In genomic region chr22:29632672-29633071, GRCh38 we compare ENCODE assay signal across 1 cellular context.
TF ChIP-seq lines count a peak whose summit lies in the region.

No MANE protein-coding gene starts in this region.

TF ChIP-seq in IMR-90, 13 proteins besides CTCF, POLR2A, EP300 and RAD21 (continued from another document):
- TF ChIP-seq USF2 (IDR thresholded peaks at IDR 0.05; ENCODE audit: low read depth, low read length) (no peak), SMC3 (IDR thresholded peaks at IDR 0.05; ENCODE audit: low read depth, low read length) (no peak), ELK1 (IDR thresholded peaks at IDR 0.05; ENCODE audit: borderline replicate concordance, low read depth, low read length) (no peak), FOS (IDR thresholded peaks at IDR 0.05; ENCODE audit: low read depth, low read length) (no peak), BHLHE40 (IDR thresholded peaks at IDR 0.05; ENCODE audit: low read depth, low read length) (no peak)
